26 cellular contexts compared by ENCODE assay signal in the genomic region with DNA sequence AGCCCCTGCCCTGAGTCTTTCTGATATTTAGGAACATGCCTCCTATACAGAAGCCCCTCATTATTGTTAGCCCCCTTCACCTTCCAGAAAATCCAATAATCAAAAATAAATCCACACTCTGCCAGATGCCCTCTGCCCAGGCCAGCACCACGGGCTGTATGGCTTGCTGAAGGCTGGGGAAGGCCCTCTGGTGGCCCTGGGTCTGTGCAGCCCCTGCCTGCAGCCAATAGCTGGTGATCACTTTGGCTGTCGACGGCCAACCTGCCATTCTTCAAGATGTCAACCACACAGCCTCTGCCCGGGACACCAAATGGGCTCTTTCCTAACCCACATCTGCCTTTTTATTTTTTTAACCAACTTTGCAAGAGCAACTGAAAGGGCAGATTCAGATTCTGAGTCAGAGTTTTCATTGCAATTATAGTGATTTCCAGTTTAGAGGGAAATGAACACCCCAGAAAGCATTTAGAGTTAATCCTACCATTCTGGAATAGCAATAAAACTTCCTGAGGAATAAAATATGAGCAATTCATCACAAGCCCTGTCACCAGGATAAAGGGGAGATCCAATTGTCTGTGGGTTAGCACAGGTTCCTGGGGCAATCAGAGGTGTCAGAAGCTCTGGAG.
DNase-seq lines count a peak whose midpoint lies in the region; TF ChIP-seq lines count a peak whose summit lies in the region.
"Had no signal": no experiment of that assay in that cellular context is flagged by ENCODE, and none has a peak within 500 bp of the region (broad histone marks: within the 10 kb centered on the region; RNA-seq: fewer than 3 reads in every experiment).

No MANE protein-coding gene starts in this region.

- H3K4me3 ChIP-seq in BE2C (ENCODE audit: low read depth, low read length), result no peak overlapping the region
- no peak overlapping the region for H3K4me3 ChIP-seq in HEK293 (ENCODE audit: low read depth, low read length)
- H3K4me3 ChIP-seq: PC-9, skin epidermis, upper lobe of right lung had no signal

- no peaks in the 10 kb centered on the region for H3K27me3 ChIP-seq in BE2C
- H3K27me3 ChIP-seq: upper lobe of right lung had no signal

- POLR2A ChIA-PET in HEK293 (lab: Yijun Ruan, JAX), result no interaction called here

- H3K4me1 ChIP-seq in BE2C (peaks cover 12% of the 10 kb centered on the region), HEK293 (ENCODE audit: control insufficient read depth, insufficient read depth, low read length) (no peaks in the 10 kb centered on the region)
- H3K4me1 ChIP-seq: upper lobe of right lung had no signal

- no peaks in the 10 kb centered on the region for H3K9me3 ChIP-seq in BE2C
- H3K9me3 ChIP-seq in HEK293 (ENCODE audit: control insufficient read depth, insufficient read depth, low read depth, low read length), result no peaks in the 10 kb centered on the region
- H3K9me3 ChIP-seq: upper lobe of right lung had no signal

- CTCF ChIA-PET in HEK293 (lab: Yijun Ruan, JAX), result interaction anchor here (0.6 kb wide), 1 partner anchor 261 kb away, joined by 4 read pairs; no protein-coding TSS in a partner anchor

- H3K36me3 ChIP-seq in BE2C, result no peaks in the 10 kb centered on the region
- no peaks in the 10 kb centered on the region for H3K36me3 ChIP-seq in HEK293 (ENCODE audit: control insufficient read depth in 2 of 2, insufficient read depth in 1 of 2, low read length in 2 of 2)
- H3K36me3 ChIP-seq: upper lobe of right lung had no signal

- DNase-seq in BE2C, result peak; percentile 41
- peak; percentile 40 for DNase-seq in SK-N-DZ (ENCODE audit: low spot score)
- DNase-seq in iPS-NIHi7 (ENCODE audit: extremely low spot score), result peak; percentile 53
- DNase-seq in GDM1 (lab: John Stamatoyannopoulos, UW), result no peak
- DNase-seq in NCI-H146 treated with DMSO at 0.1 percent for 48 hours (lab: John Stamatoyannopoulos, UW; ENCODE audit: unreplicated experiment), result no peak
- no peak for DNase-seq in hippocampal formation (lab: John Stamatoyannopoulos, UW)
- no peak for DNase-seq in OCI-M1 (lab: John Stamatoyannopoulos, UW)
- DNase-seq: activated CD4-positive, alpha-beta T cell treated with anti-CD3 and anti-CD28 coated beads, Interleukin-2, amount 10 ng/mL, durations not matched to agents 24 days and 14 days; activated CD8-positive, alpha-beta memory T cell treated with anti-CD3 and anti-CD28 coated beads for 24 hours; activated effector memory CD4-positive, alpha-beta T cell treated with Interleukin-2 at 50 U/mL for 16 hours; activated T-cell treated with anti-CD3 and anti-CD28 coated beads for 4 hours; C1 segment of cervical spinal cord; COR-L47; foreskin melanocyte; immature natural killer cell; Karpas-422; left cardiac atrium; NCI-H1436; NCI-H2107; NK-92 treated with Interleukin-12 subunit alpha and Interleukin-12 subunit beta, amount 100 ng/mL, for 24 hours; PC-9; substantia nigra; upper lobe of right lung had no signal

- H3K27ac ChIP-seq in HEK293 (ENCODE audit: extremely low read depth, low read depth, low read length), result no peak overlapping the region
- H3K27ac ChIP-seq: HL-60, PC-9, skin epidermis, upper lobe of right lung had no signal

- TF ChIP-seq CTCF in BE2C (IDR thresholded peaks at IDR 0.05; ENCODE audit: low read depth, low read length) (peak; percentile 34; the same call in 1 of the 2 replicates), HEK293 (tag by site-specific recombination; IDR thresholded peaks at IDR 0.05) (no peak; the same call in 1 of the 2 replicates)

TF ChIP-seq in HEK293, 187 proteins besides CTCF, POLR2A, EP300 and RAD21:
- no peak for TF ChIP-seq ZNF626 (tag by site-specific recombination; IDR thresholded peaks at IDR 0.05)
- no peak for TF ChIP-seq ZNF776 (tag by site-specific recombination; IDR thresholded peaks at IDR 0.05; ENCODE audit: borderline replicate concordance)
- TF ChIP-seq KLF9 (tag by site-specific recombination; IDR thresholded peaks at IDR 0.05; ENCODE audit: low read depth), result no peak
- TF ChIP-seq ZNF624 (tag by site-specific recombination; IDR thresholded peaks at IDR 0.05), result no peak
- no peak for TF ChIP-seq OVOL3 (tag by site-specific recombination; IDR thresholded peaks at IDR 0.05)
- TF ChIP-seq, protein P1, sequence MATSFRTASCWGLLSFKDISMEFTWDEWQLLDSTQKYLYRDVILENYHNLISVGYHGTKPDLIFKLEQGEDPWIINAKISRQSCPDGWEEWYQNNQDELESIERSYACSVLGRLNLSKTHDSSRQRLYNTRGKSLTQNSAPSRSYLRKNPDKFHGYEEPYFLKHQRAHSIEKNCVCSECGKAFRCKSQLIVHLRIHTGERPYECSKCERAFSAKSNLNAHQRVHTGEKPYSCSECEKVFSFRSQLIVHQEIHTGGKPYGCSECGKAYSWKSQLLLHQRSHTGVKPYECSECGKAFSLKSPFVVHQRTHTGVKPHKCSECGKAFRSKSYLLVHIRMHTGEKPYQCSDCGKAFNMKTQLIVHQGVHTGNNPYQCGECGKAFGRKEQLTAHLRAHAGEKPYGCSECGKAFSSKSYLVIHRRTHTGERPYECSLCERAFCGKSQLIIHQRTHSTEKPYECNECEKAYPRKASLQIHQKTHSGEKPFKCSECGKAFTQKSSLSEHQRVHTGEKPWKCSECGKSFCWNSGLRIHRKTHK (tag by site-specific recombination; IDR thresholded peaks at IDR 0.05), result no peak
- TF ChIP-seq FEZF1 (tag by site-specific recombination; IDR thresholded peaks at IDR 0.05), result peak; percentile 50
- TF ChIP-seq ZNF510 (tag by site-specific recombination; IDR thresholded peaks at IDR 0.05; ENCODE audit: insufficient replicate concordance), result no peak
- peak; percentile 57 for TF ChIP-seq ZBTB8A (tag by site-specific recombination; IDR thresholded peaks at IDR 0.05)
- no peak for TF ChIP-seq ZNF580 (tag by site-specific recombination; IDR thresholded peaks at IDR 0.05)
- TF ChIP-seq ZNF660 (tag by site-specific recombination; IDR thresholded peaks at IDR 0.05), result 0 out of 2 replicates have a peak, but pooled peaks have one; percentile 27
- TF ChIP-seq ZEB2 (tag by site-specific recombination; IDR thresholded peaks at IDR 0.05), result no peak
- TF ChIP-seq PRDM6 (tag by site-specific recombination; IDR thresholded peaks at IDR 0.05), result peak; percentile 45; the same call in 1 of the 2 replicates
- 0 out of 2 replicates have a peak, but pooled peaks have one; percentile 25 for TF ChIP-seq ZIC2 (tag by site-specific recombination; IDR thresholded peaks at IDR 0.05)
- TF ChIP-seq ZNF843 (tag by site-specific recombination; IDR thresholded peaks at IDR 0.05), result 0 out of 2 replicates have a peak, but pooled peaks have one; percentile 18
- TF ChIP-seq SP7 (tag by site-specific recombination; IDR thresholded peaks at IDR 0.05), result peak; percentile 52; the same call in 1 of the 2 replicates

Comparison
In these comparisons a context has a peak if more than half of its experiments do, and no peak if none do; other contexts are left out.
1. DNase-seq: peak in BE2C (single experiment), SK-N-DZ (single experiment) and iPS-NIHi7 (single experiment); none in GDM1 (single experiment), NCI-H146 treated with DMSO at 0.1 percent for 48 hours (single experiment), hippocampal formation (0 of 2) and OCI-M1 (single experiment).